ENCODE assay signal across 1 cellular context in the genomic region with DNA sequence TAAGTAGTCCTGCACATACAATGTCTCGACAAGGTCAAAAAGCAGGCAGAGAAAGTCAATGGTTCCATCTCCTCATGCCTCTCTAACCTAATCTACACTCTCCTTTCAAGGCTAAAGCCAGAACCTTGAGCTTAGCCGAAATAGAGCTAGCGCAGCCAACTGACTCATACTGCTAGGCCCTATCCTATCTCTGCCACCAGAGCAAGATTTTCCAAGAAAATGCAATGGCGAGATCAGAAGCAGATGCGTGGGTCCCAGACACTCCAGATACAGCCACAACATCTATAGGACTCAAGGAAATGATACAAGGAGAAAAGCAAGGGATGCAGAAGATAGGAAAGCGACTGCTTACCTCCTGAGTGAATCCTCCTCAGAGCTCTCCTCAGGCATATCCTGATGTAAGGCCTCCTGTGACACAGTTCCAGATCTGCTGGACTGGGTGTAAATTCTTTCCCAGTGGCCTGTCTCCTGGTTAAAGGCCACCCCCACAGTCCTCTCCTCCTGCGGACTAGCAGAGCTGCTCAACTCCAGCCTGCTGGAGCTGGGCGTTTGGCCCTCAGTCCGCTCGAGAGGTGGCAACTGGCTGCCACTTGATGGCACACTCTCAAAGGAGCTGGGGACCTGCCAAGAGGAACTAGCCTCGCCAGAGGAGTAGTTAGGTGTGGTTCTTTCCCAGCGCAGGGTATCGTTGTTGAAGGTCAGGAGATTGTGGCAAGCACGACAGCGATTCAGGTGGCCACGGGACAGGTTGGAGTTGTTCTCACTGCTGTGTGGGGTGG.
TF ChIP-seq lines count a peak whose summit lies in the region.

No MANE protein-coding gene starts in this region.

TF ChIP-seq in K562, 482 proteins besides CTCF, POLR2A, EP300 and RAD21 (continued from another document):
- TF ChIP-seq, protein P1, sequence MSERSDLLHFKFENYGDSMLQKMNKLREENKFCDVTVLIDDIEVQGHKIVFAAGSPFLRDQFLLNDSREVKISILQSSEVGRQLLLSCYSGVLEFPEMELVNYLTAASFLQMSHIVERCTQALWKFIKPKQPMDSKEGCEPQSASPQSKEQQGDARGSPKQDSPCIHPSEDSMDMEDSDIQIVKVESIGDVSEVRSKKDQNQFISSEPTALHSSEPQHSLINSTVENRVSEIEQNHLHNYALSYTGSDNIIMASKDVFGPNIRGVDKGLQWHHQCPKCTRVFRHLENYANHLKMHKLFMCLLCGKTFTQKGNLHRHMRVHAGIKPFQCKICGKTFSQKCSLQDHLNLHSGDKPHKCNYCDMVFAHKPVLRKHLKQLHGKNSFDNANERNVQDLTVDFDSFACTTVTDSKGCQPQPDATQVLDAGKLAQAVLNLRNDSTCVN (CRISPR knock-in tag; IDR thresholded peaks at IDR 0.05), result no peak
- TF ChIP-seq MAZ (CRISPR knock-in tag; conservative IDR thresholded peaks at IDR 0.05 in 1 of 2, IDR thresholded peaks at IDR 0.05 in 1 of 2), result 0 out of 4 replicates have a peak, but pooled peaks of 1 of the 2 experiments have one; percentile 23
- TF ChIP-seq KHSRP (IDR thresholded peaks at IDR 0.05), result no peak
- TF ChIP-seq, protein P2, sequence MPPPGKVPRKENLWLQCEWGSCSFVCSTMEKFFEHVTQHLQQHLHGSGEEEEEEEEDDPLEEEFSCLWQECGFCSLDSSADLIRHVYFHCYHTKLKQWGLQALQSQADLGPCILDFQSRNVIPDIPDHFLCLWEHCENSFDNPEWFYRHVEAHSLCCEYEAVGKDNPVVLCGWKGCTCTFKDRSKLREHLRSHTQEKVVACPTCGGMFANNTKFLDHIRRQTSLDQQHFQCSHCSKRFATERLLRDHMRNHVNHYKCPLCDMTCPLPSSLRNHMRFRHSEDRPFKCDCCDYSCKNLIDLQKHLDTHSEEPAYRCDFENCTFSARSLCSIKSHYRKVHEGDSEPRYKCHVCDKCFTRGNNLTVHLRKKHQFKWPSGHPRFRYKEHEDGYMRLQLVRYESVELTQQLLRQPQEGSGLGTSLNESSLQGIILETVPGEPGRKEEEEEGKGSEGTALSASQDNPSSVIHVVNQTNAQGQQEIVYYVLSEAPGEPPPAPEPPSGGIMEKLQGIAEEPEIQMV (tag; conservative IDR thresholded peaks at IDR 0.05; ENCODE audit: low read depth), result no peak
- TF ChIP-seq EZH2 (IDR thresholded peaks at IDR 0.05; ENCODE audit: borderline replicate concordance, low read depth, low read length), result no peak
- 0 out of 2 replicates have a peak, but pooled peaks have one; percentile 30 for TF ChIP-seq HLTF (IDR thresholded peaks at IDR 0.05)
- TF ChIP-seq ETV1 (tag; conservative IDR thresholded peaks at IDR 0.05; ENCODE audit: low read depth), result no peak
- TF ChIP-seq ZNF253 (CRISPR knock-in tag; conservative IDR thresholded peaks at IDR 0.05), result no peak
- no peak for TF ChIP-seq PHF8 (IDR thresholded peaks at IDR 0.05; ENCODE audit: borderline replicate concordance, low read length)
- peak; percentile 97 for TF ChIP-seq SMARCA4 (IDR thresholded peaks at IDR 0.05)
- TF ChIP-seq, protein P3, sequence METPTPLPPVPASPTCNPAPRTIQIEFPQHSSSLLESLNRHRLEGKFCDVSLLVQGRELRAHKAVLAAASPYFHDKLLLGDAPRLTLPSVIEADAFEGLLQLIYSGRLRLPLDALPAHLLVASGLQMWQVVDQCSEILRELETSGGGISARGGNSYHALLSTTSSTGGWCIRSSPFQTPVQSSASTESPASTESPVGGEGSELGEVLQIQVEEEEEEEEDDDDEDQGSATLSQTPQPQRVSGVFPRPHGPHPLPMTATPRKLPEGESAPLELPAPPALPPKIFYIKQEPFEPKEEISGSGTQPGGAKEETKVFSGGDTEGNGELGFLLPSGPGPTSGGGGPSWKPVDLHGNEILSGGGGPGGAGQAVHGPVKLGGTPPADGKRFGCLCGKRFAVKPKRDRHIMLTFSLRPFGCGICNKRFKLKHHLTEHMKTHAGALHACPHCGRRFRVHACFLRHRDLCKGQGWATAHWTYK (CRISPR knock-in tag; IDR thresholded peaks at IDR 0.05), result no peak
- TF ChIP-seq CREM (IDR thresholded peaks at IDR 0.05; ENCODE audit: low read depth), result peak; percentile 21; the same call in 1 of the 2 replicates
- TF ChIP-seq EHMT2 (IDR thresholded peaks at IDR 0.05), result peak; percentile 83; the same call in 1 of the 2 replicates
- TF ChIP-seq MIER1 (IDR thresholded peaks at IDR 0.05; ENCODE audit: low read depth), result no peak
- peak; percentile 98 for TF ChIP-seq STAT5A (IDR thresholded peaks at IDR 0.05; ENCODE audit: borderline replicate concordance, low read length)
- TF ChIP-seq, protein P4, sequence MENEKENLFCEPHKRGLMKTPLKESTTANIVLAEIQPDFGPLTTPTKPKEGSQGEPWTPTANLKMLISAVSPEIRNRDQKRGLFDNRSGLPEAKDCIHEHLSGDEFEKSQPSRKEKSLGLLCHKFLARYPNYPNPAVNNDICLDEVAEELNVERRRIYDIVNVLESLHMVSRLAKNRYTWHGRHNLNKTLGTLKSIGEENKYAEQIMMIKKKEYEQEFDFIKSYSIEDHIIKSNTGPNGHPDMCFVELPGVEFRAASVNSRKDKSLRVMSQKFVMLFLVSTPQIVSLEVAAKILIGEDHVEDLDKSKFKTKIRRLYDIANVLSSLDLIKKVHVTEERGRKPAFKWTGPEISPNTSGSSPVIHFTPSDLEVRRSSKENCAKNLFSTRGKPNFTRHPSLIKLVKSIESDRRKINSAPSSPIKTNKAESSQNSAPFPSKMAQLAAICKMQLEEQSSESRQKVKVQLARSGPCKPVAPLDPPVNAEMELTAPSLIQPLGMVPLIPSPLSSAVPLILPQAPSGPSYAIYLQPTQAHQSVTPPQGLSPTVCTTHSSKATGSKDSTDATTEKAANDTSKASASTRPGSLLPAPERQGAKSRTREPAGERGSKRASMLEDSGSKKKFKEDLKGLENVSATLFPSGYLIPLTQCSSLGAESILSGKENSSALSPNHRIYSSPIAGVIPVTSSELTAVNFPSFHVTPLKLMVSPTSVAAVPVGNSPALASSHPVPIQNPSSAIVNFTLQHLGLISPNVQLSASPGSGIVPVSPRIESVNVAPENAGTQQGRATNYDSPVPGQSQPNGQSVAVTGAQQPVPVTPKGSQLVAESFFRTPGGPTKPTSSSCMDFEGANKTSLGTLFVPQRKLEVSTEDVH (IDR thresholded peaks at IDR 0.05; ENCODE audit: low read depth, partially characterized antibody), result no peak
- TF ChIP-seq NR1H2 (CRISPR knock-in tag; IDR thresholded peaks at IDR 0.05), result no peak
- TF ChIP-seq KDM1A (IDR thresholded peaks at IDR 0.05), result peak; percentile 94 to 95
- TF ChIP-seq ZFPM2 (CRISPR knock-in tag; IDR thresholded peaks at IDR 0.05), result no peak
- no peak for TF ChIP-seq HNRNPK (IDR thresholded peaks at IDR 0.05; ENCODE audit: low read depth, low read length, poor library complexity, severe bottlenecking)
- TF ChIP-seq, protein P5, sequence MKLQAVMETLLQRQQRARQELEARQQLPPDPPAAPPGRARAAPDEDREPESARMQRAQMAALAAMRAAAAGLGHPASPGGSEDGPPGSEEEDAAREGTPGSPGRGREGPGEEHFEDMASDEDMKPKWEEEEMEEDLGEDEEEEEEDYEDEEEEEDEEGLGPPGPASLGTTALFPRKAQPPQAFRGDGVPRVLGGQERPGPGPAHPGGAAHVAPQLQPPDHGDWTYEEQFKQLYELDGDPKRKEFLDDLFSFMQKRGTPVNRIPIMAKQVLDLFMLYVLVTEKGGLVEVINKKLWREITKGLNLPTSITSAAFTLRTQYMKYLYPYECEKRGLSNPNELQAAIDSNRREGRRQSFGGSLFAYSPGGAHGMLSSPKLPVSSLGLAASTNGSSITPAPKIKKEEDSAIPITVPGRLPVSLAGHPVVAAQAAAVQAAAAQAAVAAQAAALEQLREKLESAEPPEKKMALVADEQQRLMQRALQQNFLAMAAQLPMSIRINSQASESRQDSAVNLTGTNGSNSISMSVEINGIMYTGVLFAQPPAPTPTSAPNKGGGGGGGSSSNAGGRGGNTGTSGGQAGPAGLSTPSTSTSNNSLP (IDR thresholded peaks at IDR 0.05; ENCODE audit: borderline replicate concordance, low read depth, low read length), result peak; percentile 67; the same call in 1 of the 2 replicates
- TF ChIP-seq MAFK (IDR thresholded peaks at IDR 0.05; ENCODE audit: low read length), result peak; percentile 3; the same call in 1 of the 2 replicates
- no peak for TF ChIP-seq DACH1 (IDR thresholded peaks at IDR 0.05; ENCODE audit: partially characterized antibody)
- TF ChIP-seq SUPT5H (IDR thresholded peaks at IDR 0.05), result no peak
- TF ChIP-seq ZNF668 (CRISPR knock-in tag; IDR thresholded peaks at IDR 0.05), result no peak
- no peak; the same call in 1 of the 2 replicates for TF ChIP-seq ZBTB1 (CRISPR knock-in tag; IDR thresholded peaks at IDR 0.05; ENCODE audit: borderline replicate concordance, low read depth)
- TF ChIP-seq MED1 (CRISPR knock-in tag; IDR thresholded peaks at IDR 0.05; ENCODE audit: borderline replicate concordance), result no peak
- no peak for TF ChIP-seq ESRRB (CRISPR knock-in tag; IDR thresholded peaks at IDR 0.05; ENCODE audit: borderline replicate concordance)
- TF ChIP-seq NCOA6 (IDR thresholded peaks at IDR 0.05), result no peak
- TF ChIP-seq ZNF23 (CRISPR knock-in tag; IDR thresholded peaks at IDR 0.05), result no peak
- TF ChIP-seq, protein P6, sequence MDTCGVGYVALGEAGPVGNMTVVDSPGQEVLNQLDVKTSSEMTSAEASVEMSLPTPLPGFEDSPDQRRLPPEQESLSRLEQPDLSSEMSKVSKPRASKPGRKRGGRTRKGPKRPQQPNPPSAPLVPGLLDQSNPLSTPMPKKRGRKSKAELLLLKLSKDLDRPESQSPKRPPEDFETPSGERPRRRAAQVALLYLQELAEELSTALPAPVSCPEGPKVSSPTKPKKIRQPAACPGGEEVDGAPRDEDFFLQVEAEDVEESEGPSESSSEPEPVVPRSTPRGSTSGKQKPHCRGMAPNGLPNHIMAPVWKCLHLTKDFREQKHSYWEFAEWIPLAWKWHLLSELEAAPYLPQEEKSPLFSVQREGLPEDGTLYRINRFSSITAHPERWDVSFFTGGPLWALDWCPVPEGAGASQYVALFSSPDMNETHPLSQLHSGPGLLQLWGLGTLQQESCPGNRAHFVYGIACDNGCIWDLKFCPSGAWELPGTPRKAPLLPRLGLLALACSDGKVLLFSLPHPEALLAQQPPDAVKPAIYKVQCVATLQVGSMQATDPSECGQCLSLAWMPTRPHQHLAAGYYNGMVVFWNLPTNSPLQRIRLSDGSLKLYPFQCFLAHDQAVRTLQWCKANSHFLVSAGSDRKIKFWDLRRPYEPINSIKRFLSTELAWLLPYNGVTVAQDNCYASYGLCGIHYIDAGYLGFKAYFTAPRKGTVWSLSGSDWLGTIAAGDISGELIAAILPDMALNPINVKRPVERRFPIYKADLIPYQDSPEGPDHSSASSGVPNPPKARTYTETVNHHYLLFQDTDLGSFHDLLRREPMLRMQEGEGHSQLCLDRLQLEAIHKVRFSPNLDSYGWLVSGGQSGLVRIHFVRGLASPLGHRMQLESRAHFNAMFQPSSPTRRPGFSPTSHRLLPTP (IDR thresholded peaks at IDR 0.05; ENCODE audit: borderline replicate concordance, extremely low read depth, insufficient read length), result no peak
- TF ChIP-seq HDAC2 (IDR thresholded peaks at IDR 0.05), result peak; percentile 63; the same call in 1 of the 2 replicates
- no peak for TF ChIP-seq RFX5 (IDR thresholded peaks at IDR 0.05; ENCODE audit: low read depth, low read length)
